ENCODE assay signal across 8 cellular contexts in the genomic region with DNA sequence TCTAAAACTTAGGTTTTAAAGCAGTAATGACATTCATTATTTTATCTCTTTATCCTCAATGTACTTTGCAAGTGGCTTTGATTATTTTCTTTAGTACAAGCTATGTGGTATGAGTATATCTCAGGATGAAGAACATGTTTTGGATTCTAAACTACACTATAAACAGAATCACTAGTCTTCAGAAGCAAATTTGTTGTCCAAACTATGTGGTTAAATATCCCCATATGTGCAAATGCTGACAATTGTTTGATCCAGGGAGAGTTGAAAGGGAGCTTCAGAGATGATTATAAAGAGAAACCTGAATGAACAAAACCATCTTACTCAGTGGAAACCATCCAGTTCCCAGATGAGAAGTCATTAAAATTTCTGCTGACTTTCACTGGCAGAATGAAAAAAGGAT.
"Had no signal": no experiment of that assay in that cellular context is flagged by ENCODE, and none has a peak within 500 bp of the region (broad histone marks: within the 10 kb centered on the region; RNA-seq: fewer than 3 reads in every experiment).

No MANE protein-coding gene starts in this region.

- H2AFZ ChIP-seq: GM23248 had no signal

- H3K9ac ChIP-seq: GM23248 had no signal

- H3K27ac ChIP-seq: GM23248 had no signal

- H3K9me3 ChIP-seq: HAP-1 had no signal

- H3K36me3 ChIP-seq: HAP-1 had no signal

- FAIRE-seq: HTR-8/SVneo had no signal

- H3K4me3 ChIP-seq: GM23248, HAP-1 had no signal

- ATAC-seq: HCT116 had no signal

- DNase-seq: GM23248, GOT3, H7, HFFc6, KG1 had no signal
